In genomic region chr10:110617455-110618162, GRCh38 we compare ENCODE assay signal across 15 cellular contexts. TPM values are rescaled to one million over a fixed set of nuclear protein-coding genes. Genes with fewer than 3 reads are reported as not detected.
DNase-seq lines count a peak whose midpoint lies in the region; ATAC-seq, FAIRE-seq and TF ChIP-seq lines count a peak whose summit lies in the region.
"Had no signal": no experiment of that assay in that cellular context is flagged by ENCODE, and none has a peak within 500 bp of the region (broad histone marks: within the 10 kb centered on the region; RNA-seq: fewer than 3 reads in every experiment).

No MANE protein-coding gene starts in this region.

- H3K4me1 ChIP-seq in kidney (ENCODE audit: control insufficient read depth in 1 of 2, insufficient read depth in 1 of 2, low read depth in 1 of 2, low read length in 2 of 2), result no peaks in the 10 kb centered on the region
- H3K4me1 ChIP-seq: lower lobe of right lung had no signal

- H3K36me3 ChIP-seq in kidney (ENCODE audit: control insufficient read depth in 1 of 2, insufficient read depth in 2 of 2, low read length in 2 of 2), result no peaks in the 10 kb centered on the region
- H3K36me3 ChIP-seq: lower lobe of right lung had no signal

- no peak overlapping the region for H3K4me3 ChIP-seq in kidney (ENCODE audit: low read length in 2 of 2)
- H3K4me3 ChIP-seq: coronary artery, GM23248, lower lobe of right lung had no signal

- H3K27ac ChIP-seq in kidney (ENCODE audit: low read depth in 2 of 2, low read length in 2 of 2), result no peak overlapping the region
- H3K27ac ChIP-seq: coronary artery, GM23248, HL-60, lower lobe of right lung had no signal

- intact Hi-C loops in activated CD4-positive, alpha-beta T cell treated with anti-CD3 and anti-CD28 coated beads for 36 hours (cut with DNase I, micrococcal nuclease), result loop anchor here (2.0 to 10.0 kb wide), 4 partner anchors 25 to 1527 kb away; no protein-coding TSS in a partner anchor
- intact Hi-C loops in kidney (cut with DNase I), result no loop called here
- intact Hi-C loops in posterior vena cava (cut with DNase I), result loop anchor here (10.0 kb wide), 2 partner anchors 57 to 67 kb away; no protein-coding TSS in a partner anchor

- DNase-seq in activated CD4-positive, alpha-beta T cell treated with anti-CD3 and anti-CD28 coated beads for 36 hours, result peak; percentile 57
- DNase-seq in activated CD4-positive, alpha-beta T cell treated with anti-CD3 and anti-CD28 coated beads for 4 hours, result no peak
- DNase-seq in NCI-H146 (lab: John Stamatoyannopoulos, UW) (peak; percentile 93), retina (peak; percentile 47), kidney (no peak), HPDE6-E6E7 (ENCODE audit: extremely low spot score) (no peak), posterior vena cava (ENCODE audit: low spot score) (no peak)
- DNase-seq: amygdala, GM23248, lower lobe of right lung, occipital lobe, T1000 had no signal

- FAIRE-seq in kidney (lab: Jason Lieb, UNC), result no peak

- no peaks in the 10 kb centered on the region for H3K27me3 Mint-ChIP-seq in activated CD4-positive, alpha-beta T cell treated with anti-CD3 and anti-CD28 coated beads for 36 hours
- H3K27me3 Mint-ChIP-seq in activated T-helper 17 cell treated with anti-CD3 and anti-CD28 coated beads, Interleukin-2, amount 50 U/mL, for 72 hours, result no peaks in the 10 kb centered on the region

- H3K9me3 Mint-ChIP-seq in activated CD4-positive, alpha-beta T cell treated with anti-CD3 and anti-CD28 coated beads for 36 hours (ENCODE audit: low read depth), result peaks cover 2% of the 10 kb centered on the region
- H3K9me3 Mint-ChIP-seq in activated T-helper 17 cell treated with anti-CD3 and anti-CD28 coated beads, Interleukin-2, amount 50 U/mL, for 72 hours, result no peaks in the 10 kb centered on the region

- ATAC-seq in activated CD4-positive, alpha-beta T cell treated with anti-CD3 and anti-CD28 coated beads for 36 hours, result peak; percentile 45
- ATAC-seq in activated T-helper 17 cell treated with anti-CD3 and anti-CD28 coated beads, Interleukin-2, amount 50 U/mL, for 72 hours (replicated peaks), result peak; percentile 2

- peaks cover 60% of the 10 kb centered on the region for H3K4me1 Mint-ChIP-seq in activated CD4-positive, alpha-beta T cell treated with anti-CD3 and anti-CD28 coated beads for 36 hours
- peaks cover 24% of the 10 kb centered on the region for H3K4me1 Mint-ChIP-seq in activated T-helper 17 cell treated with anti-CD3 and anti-CD28 coated beads, Interleukin-2, amount 50 U/mL, for 72 hours

- no peaks in the 10 kb centered on the region for H3K36me3 Mint-ChIP-seq in activated CD4-positive, alpha-beta T cell treated with anti-CD3 and anti-CD28 coated beads for 36 hours (ENCODE audit: low read depth)
- no peaks in the 10 kb centered on the region for H3K36me3 Mint-ChIP-seq in activated T-helper 17 cell treated with anti-CD3 and anti-CD28 coated beads, Interleukin-2, amount 50 U/mL, for 72 hours (ENCODE audit: low read depth)

- H3K4me3 Mint-ChIP-seq in activated CD4-positive, alpha-beta T cell treated with anti-CD3 and anti-CD28 coated beads for 36 hours, result no peak overlapping the region
- peak overlapping the region; percentile 60 for H3K4me3 Mint-ChIP-seq in activated T-helper 17 cell treated with anti-CD3 and anti-CD28 coated beads, Interleukin-2, amount 50 U/mL, for 72 hours

- no peak for TF ChIP-seq CTCF in kidney (IDR thresholded peaks at IDR 0.05; ENCODE audit: borderline replicate concordance, extremely low read depth, insufficient read depth)

- H3K9me3 ChIP-seq in kidney (ENCODE audit: control insufficient read depth in 1 of 2, low read length in 2 of 2), result no peaks in the 10 kb centered on the region
- H3K9me3 ChIP-seq: lower lobe of right lung had no signal

- POLR2A ChIA-PET in activated CD4-positive, alpha-beta T cell treated with anti-CD3 and anti-CD28 coated beads for 36 hours (lab: Charles Lee), result interaction anchor here (0.5 to 0.6 kb wide), 2 partner anchors 227 to 1100 kb away, joined by 3 to 4 read pairs; no protein-coding TSS in a partner anchor

- peak overlapping the region; percentile 14 for H3K27ac Mint-ChIP-seq in activated CD4-positive, alpha-beta T cell treated with anti-CD3 and anti-CD28 coated beads for 36 hours
- peak overlapping the region; percentile 88 for H3K27ac Mint-ChIP-seq in activated T-helper 17 cell treated with anti-CD3 and anti-CD28 coated beads, Interleukin-2, amount 50 U/mL, for 72 hours

- CTCF ChIA-PET in activated CD4-positive, alpha-beta T cell treated with anti-CD3 and anti-CD28 coated beads for 36 hours (lab: Charles Lee), result interaction anchor here (0.6 to 4.6 kb wide), 7 partner anchors 25 to 410 kb away, joined by 3 to 29 read pairs (median 3); partner anchors contain the start of gene SMNDC1

- no peak overlapping the region for H3K9ac ChIP-seq in kidney (ENCODE audit: low read length in 2 of 2)
- H3K9ac ChIP-seq: GM23248 had no signal

RNA-seq across cellular contexts. Expression of gene RBM20, which starts 26.5 kb away (rescaled TPM):
- under 1 TPM; 0.05 to 0.40 TPM for total RNA-seq in activated CD4-positive, alpha-beta T cell treated with anti-CD3 and anti-CD28 coated beads for 36 hours
- under 1 TPM in 1 of 2 donors, not detected in 1; 0.16 TPM for total RNA-seq in activated T-helper 17 cell treated with anti-CD3 and anti-CD28 coated beads, Interleukin-2, amount 50 U/mL, for 72 hours
- 2.1 TPM for total RNA-seq in kidney
- 0.88 TPM for polyA plus RNA-seq in kidney (ENCODE audit: insufficient read depth, low read depth, low replicate concordance)
- total RNA-seq in posterior vena cava, result 1 to 10 TPM; 2.0 to 3.0 TPM
- total RNA-seq: GM23248 had no signal
- polyA plus RNA-seq: GM23248 had no signal

RNA-seq across cellular contexts. Expression of gene SMC3, which starts 50.1 kb away (rescaled TPM):
- total RNA-seq in activated CD4-positive, alpha-beta T cell treated with anti-CD3 and anti-CD28 coated beads for 36 hours, result 10 to 100 TPM; 76.8 to 83.5 TPM
- 10 to 100 TPM; 74.0 to 77.3 TPM for total RNA-seq in activated T-helper 17 cell treated with anti-CD3 and anti-CD28 coated beads, Interleukin-2, amount 50 U/mL, for 72 hours
- total RNA-seq in kidney (29.6 TPM), posterior vena cava (10 to 100 TPM; 28.1 to 35.1 TPM)
- polyA plus RNA-seq in kidney (ENCODE audit: insufficient read depth, low read depth, low replicate concordance), result 13.9 TPM

Comparison
In these comparisons a context has a peak if more than half of its experiments do, and no peak if none do; other contexts are left out.
1. DNase-seq: peak in activated CD4-positive, alpha-beta T cell treated with anti-CD3 and anti-CD28 coated beads for 36 hours (single experiment), NCI-H146 (single experiment) and retina (single experiment); none in activated CD4-positive, alpha-beta T cell treated with anti-CD3 and anti-CD28 coated beads for 4 hours (0 of 2), kidney (single experiment), HPDE6-E6E7 (single experiment) and posterior vena cava (single experiment).